In genomic region chr11:44681698-44682097, GRCh38 we compare ENCODE assay signal across 11 cellular contexts. TPM values are rescaled to one million over a fixed set of nuclear protein-coding genes. Genes with fewer than 3 reads are reported as not detected.
A peak's percentile ranks its signal among the peaks of the same experiment; 100 is the strongest.
DNase-seq lines count a peak whose midpoint lies in the region; ATAC-seq and TF ChIP-seq lines count a peak whose summit lies in the region.
"Had no signal": no experiment of that assay in that cellular context is flagged by ENCODE, and none has a peak within 500 bp of the region (broad histone marks: within the 10 kb centered on the region; RNA-seq: fewer than 3 reads in every experiment).

No MANE protein-coding gene starts in this region.

- H3K36me3 ChIP-seq in Loucy (ENCODE audit: insufficient read depth, low read length) (no peaks in the 10 kb centered on the region), prostate gland (no peaks in the 10 kb centered on the region)

- H3K4me3 Mint-ChIP-seq in activated naive CD8-positive, alpha-beta T cell treated with anti-CD3 and anti-CD28 coated beads, Interleukin-2, amount 10 ng/mL, durations not matched to agents 7 days and 5 days = peak overlapping the region; percentile 84
- H3K4me3 Mint-ChIP-seq: memory B cell had no signal

- no peaks in the 10 kb centered on the region for H4K20me1 ChIP-seq in Loucy (ENCODE audit: insufficient read depth, low read length, poor library complexity, severe bottlenecking)

- peak overlapping the region; percentile 58 for H3K4me2 ChIP-seq in Loucy (ENCODE audit: low read depth, low read length, poor library complexity, severe bottlenecking)

- H3F3A ChIP-seq in Loucy (ENCODE audit: low read depth) = no peaks in the 10 kb centered on the region

- H3K27me3 ChIP-seq in Loucy (ENCODE audit: insufficient read depth, low read length, poor library complexity, severe bottlenecking) (no peaks in the 10 kb centered on the region), prostate gland (replicated peaks; ENCODE audit: insufficient read depth) (no peaks in the 10 kb centered on the region)

- peaks cover 4% of the 10 kb centered on the region for H3K36me3 Mint-ChIP-seq in activated naive CD8-positive, alpha-beta T cell treated with anti-CD3 and anti-CD28 coated beads, Interleukin-2, amount 10 ng/mL, durations not matched to agents 7 days and 5 days
- H3K36me3 Mint-ChIP-seq: memory B cell had no signal

- POLR2A ChIA-PET in activated naive CD8-positive, alpha-beta T cell treated with anti-CD3 and anti-CD28 coated beads, Interleukin-2, amount 10 ng/mL, durations not matched to agents 7 days and 5 days (lab: Charles Lee) = interaction anchor here (0.9 to 1.3 kb wide), 3 partner anchors 21 to 398 kb away, joined by 3 to 5 read pairs (median 3); partner anchors contain the start of gene TSPAN18

- no peaks in the 10 kb centered on the region for H3K9me2 ChIP-seq in Loucy (replicated peaks; ENCODE audit: low read depth, low read length)

- no peaks in the 10 kb centered on the region for H3K79me2 ChIP-seq in Loucy (ENCODE audit: insufficient read depth, low read length)

- H3K9me3 ChIP-seq in Loucy (ENCODE audit: insufficient read depth, low read depth, low read length) (no peaks in the 10 kb centered on the region), prostate gland (no peaks in the 10 kb centered on the region)

- no peak for TF ChIP-seq POLR2A in prostate gland (IDR thresholded peaks at IDR 0.05)

- H3K27ac ChIP-seq in prostate gland = no peak overlapping the region

- no peak for ATAC-seq in activated naive CD8-positive, alpha-beta T cell treated with anti-CD3 and anti-CD28 coated beads, Interleukin-2, amount 10 ng/mL, durations not matched to agents 7 days and 5 days (ENCODE audit: low read depth)
- no peak for ATAC-seq in HG03095 (IDR thresholded peaks at IDR 0.05; ENCODE audit: unreplicated experiment)

- 63% methylated on average over 2 of the region's 2 CpGs for WGBS in prostate gland

- H3K9ac ChIP-seq in Loucy (ENCODE audit: low read depth, low read length, poor library complexity, severe bottlenecking) = peak overlapping the region; percentile 10

- no peaks in the 10 kb centered on the region for H3K27me3 Mint-ChIP-seq in activated naive CD8-positive, alpha-beta T cell treated with anti-CD3 and anti-CD28 coated beads, Interleukin-2, amount 10 ng/mL, durations not matched to agents 7 days and 5 days

- H3K27ac Mint-ChIP-seq in activated naive CD8-positive, alpha-beta T cell treated with anti-CD3 and anti-CD28 coated beads, Interleukin-2, amount 10 ng/mL, durations not matched to agents 7 days and 5 days = peak overlapping the region; percentile 94
- H3K27ac Mint-ChIP-seq: memory B cell had no signal

- intact Hi-C loops in prostate gland (cut with DNase I) = no loop called here

- DNase-seq in COLO829 (ENCODE audit: low spot score) (peak; percentile 10), kidney glomerular epithelial cell (lab: John Stamatoyannopoulos, UW) (peak; percentile 44), prostate gland (ENCODE audit: low spot score) (no peak)
- no peak for DNase-seq in activated naive CD8-positive, alpha-beta T cell treated with anti-CD3 and anti-CD28 coated beads, Interleukin-2, amount 10 ng/mL, durations not matched to agents 7 days and 5 days
- DNase-seq in stimulated activated CD4-positive, alpha-beta T cell treated with anti-CD3 and anti-CD28 coated beads, Interleukin-4, amount 100 ng/mL, for 4 hours = no peak
- DNase-seq in effector CD4-positive, alpha-beta T cell = no peak
- DNase-seq: GDM1, NCI-H510A had no signal

- peaks cover 19% of the 10 kb centered on the region for H3K4me1 ChIP-seq in Loucy (ENCODE audit: insufficient read depth, low read length, poor library complexity, severe bottlenecking)
- no peaks in the 10 kb centered on the region for H3K4me1 ChIP-seq in prostate gland (replicated peaks)

- H3K4me3 ChIP-seq in Loucy (ENCODE audit: low read length, poor library complexity, severe bottlenecking) = peak overlapping the region; percentile 25
- no peak overlapping the region for H3K4me3 ChIP-seq in prostate gland

- TF ChIP-seq CTCF in Loucy (conservative IDR thresholded peaks at IDR 0.05; ENCODE audit: low read length) = no peak
- no peak for TF ChIP-seq CTCF in prostate gland (IDR thresholded peaks at IDR 0.05)

- peaks cover 6% of the 10 kb centered on the region for H3K9me3 Mint-ChIP-seq in activated naive CD8-positive, alpha-beta T cell treated with anti-CD3 and anti-CD28 coated beads, Interleukin-2, amount 10 ng/mL, durations not matched to agents 7 days and 5 days
- H3K9me3 Mint-ChIP-seq: memory B cell had no signal

- peaks cover 34% of the 10 kb centered on the region for H3K4me1 Mint-ChIP-seq in activated naive CD8-positive, alpha-beta T cell treated with anti-CD3 and anti-CD28 coated beads, Interleukin-2, amount 10 ng/mL, durations not matched to agents 7 days and 5 days
- H3K4me1 Mint-ChIP-seq: memory B cell had no signal

- no peak overlapping the region for H2AFZ ChIP-seq in Loucy (ENCODE audit: low read length)

RNA-seq across cellular contexts. Expression of gene TSPAN18, which starts 45.1 kb away (rescaled TPM):
- total RNA-seq in activated naive CD8-positive, alpha-beta T cell treated with anti-CD3 and anti-CD28 coated beads, Interleukin-2, amount 10 ng/mL, durations not matched to agents 7 days and 5 days = 1 to 10 TPM; 4.9 to 5.2 TPM
- total RNA-seq in prostate gland = 1 to 10 TPM; 4.1 to 6.6 TPM

Comparison
In these comparisons a context has a peak if more than half of its experiments do, and no peak if none do; other contexts are left out.
1. DNase-seq: peak in COLO829 (single experiment) and kidney glomerular epithelial cell (single experiment); none in activated naive CD8-positive, alpha-beta T cell treated with anti-CD3 and anti-CD28 coated beads, Interleukin-2, amount 10 ng/mL, durations not matched to agents 7 days and 5 days (single experiment), stimulated activated CD4-positive, alpha-beta T cell treated with anti-CD3 and anti-CD28 coated beads, Interleukin-4, amount 100 ng/mL, for 4 hours (0 of 2), effector CD4-positive, alpha-beta T cell (single experiment) and prostate gland (single experiment).